ENCODE assay signal across 1 cellular context in genomic region chr19:57280165-57280912, GRCh38.
A peak's percentile ranks its signal among the peaks of the same experiment; 100 is the strongest.
TF ChIP-seq lines count a peak whose summit lies in the region.

ZNF460 (plus strand) TSS chr19:57280485; CDS start chr19:57280807, 322 bp downstream.

TF ChIP-seq in GM23338, 12 proteins besides CTCF, POLR2A, EP300 and RAD21:
- no peak for TF ChIP-seq ZNF462 (CRISPR knock-in tag; IDR thresholded peaks at IDR 0.05)
- TF ChIP-seq CREB1 (CRISPR knock-in tag; IDR thresholded peaks at IDR 0.05; ENCODE audit: low read depth) = peak; percentile 99
- TF ChIP-seq JUNB (IDR thresholded peaks at IDR 0.05; ENCODE audit: unreplicated experiment) = no peak
- TF ChIP-seq NANOG (IDR thresholded peaks at IDR 0.05; ENCODE audit: borderline replicate concordance) = no peak
- peak; percentile 91 for TF ChIP-seq ETS1 (IDR thresholded peaks at IDR 0.05)
- TF ChIP-seq POLR2AphosphoS5 (IDR thresholded peaks at IDR 0.05; ENCODE audit: low read depth) = peak; percentile 51; the same call in 1 of the 2 replicates
TF ChIP-seq in GM23338: peak in this region for 3.
